27 cellular contexts compared by ENCODE assay signal in genomic region chr2:68779595-68779994, GRCh38. TPM values are rescaled to one million over a fixed set of nuclear protein-coding genes. Genes with fewer than 3 reads are reported as not detected.
DNase-seq lines count a peak whose midpoint lies in the region; ATAC-seq and TF ChIP-seq lines count a peak whose summit lies in the region.
"Had no signal": no experiment of that assay in that cellular context is flagged by ENCODE, and none has a peak within 500 bp of the region (broad histone marks: within the 10 kb centered on the region; RNA-seq: fewer than 3 reads in every experiment).

No MANE protein-coding gene starts in this region.

- H3K79me2 ChIP-seq in OCI-LY1 (ENCODE audit: insufficient read depth, low read length) = peaks cover 21% of the 10 kb centered on the region

- peak overlapping the region; percentile 54 for H3K27ac Mint-ChIP-seq in activated CD4-positive, alpha-beta T cell treated with anti-CD3 and anti-CD28 coated beads, Interleukin-2, amount 10 ng/mL, durations not matched to agents 7 days and 5 days
- H3K27ac Mint-ChIP-seq in activated naive CD8-positive, alpha-beta T cell treated with anti-CD3 and anti-CD28 coated beads, Interleukin-2, amount 50 U/mL, for 24 hours = peak overlapping the region; percentile 67
- H3K27ac Mint-ChIP-seq: H9 had no signal

- intact Hi-C loops in right cardiac atrium (cut with DNase I) = no loop called here

- H4K20me1 ChIP-seq in OCI-LY1 (ENCODE audit: insufficient read depth, low read length) = no peaks in the 10 kb centered on the region
- H4K20me1 ChIP-seq: BLaER1 had no signal

- H3K27me3 ChIP-seq in OCI-LY1 (ENCODE audit: insufficient read depth, low read length) (no peaks in the 10 kb centered on the region), neutrophil (no peaks in the 10 kb centered on the region), right cardiac atrium (ENCODE audit: control insufficient read depth, insufficient read depth) (no peaks in the 10 kb centered on the region)
- H3K27me3 ChIP-seq: BLaER1, uterus had no signal

- peaks cover 59% of the 10 kb centered on the region for H3K4me1 ChIP-seq in OCI-LY1 (ENCODE audit: insufficient read depth, low read length, severe bottlenecking)
- H3K4me1 ChIP-seq in neutrophil (ENCODE audit: control insufficient read depth in 1 of 2, insufficient read depth in 1 of 2, low read depth in 1 of 2, low read length in 1 of 2) = peaks cover 83 to 96% of the 10 kb centered on the region in 2 experiments
- H3K4me1 ChIP-seq in right cardiac atrium (ENCODE audit: control insufficient read depth, insufficient read depth, low read length) = peaks cover 7% of the 10 kb centered on the region
- H3K4me1 ChIP-seq: A549, psoas muscle, uterus had no signal

- H3K9ac ChIP-seq in OCI-LY1 (ENCODE audit: low read length) = no peak overlapping the region
- H3K9ac ChIP-seq: BLaER1 had no signal

- H3K36me3 ChIP-seq in OCI-LY1 (ENCODE audit: insufficient read depth, low read length) (peaks cover 84% of the 10 kb centered on the region), neutrophil (peaks cover 83% of the 10 kb centered on the region)
- H3K36me3 ChIP-seq: uterus had no signal

- H3K9me3 Mint-ChIP-seq in activated CD4-positive, alpha-beta T cell treated with anti-CD3 and anti-CD28 coated beads, Interleukin-2, amount 10 ng/mL, durations not matched to agents 7 days and 5 days = no peaks in the 10 kb centered on the region
- no peaks in the 10 kb centered on the region for H3K9me3 Mint-ChIP-seq in activated naive CD8-positive, alpha-beta T cell treated with anti-CD3 and anti-CD28 coated beads, Interleukin-2, amount 50 U/mL, for 24 hours
- H3K9me3 Mint-ChIP-seq: H9 had no signal

- H3K4me3 Mint-ChIP-seq in activated CD4-positive, alpha-beta T cell treated with anti-CD3 and anti-CD28 coated beads, Interleukin-2, amount 10 ng/mL, durations not matched to agents 7 days and 5 days = no peak overlapping the region
- peak overlapping the region; percentile 40 for H3K4me3 Mint-ChIP-seq in activated naive CD8-positive, alpha-beta T cell treated with anti-CD3 and anti-CD28 coated beads, Interleukin-2, amount 50 U/mL, for 24 hours
- H3K4me3 Mint-ChIP-seq: H9 had no signal

- no peaks in the 10 kb centered on the region for H3K9me2 ChIP-seq in OCI-LY1 (ENCODE audit: low read depth, low read length)

- TF ChIP-seq CTCF in OCI-LY1 (IDR thresholded peaks at IDR 0.05; ENCODE audit: low read length) (no peak), neutrophil (IDR thresholded peaks at IDR 0.05) (no peak)

- H2AFZ ChIP-seq in OCI-LY1 (ENCODE audit: low read length) = no peak overlapping the region

- H3K4me2 ChIP-seq in OCI-LY1 (ENCODE audit: low read length) = 0 out of 2 replicates have a peak overlapping the region, but pooled peaks have one; percentile 49
- H3K4me2 ChIP-seq: A549, BLaER1 had no signal

- H3F3A ChIP-seq in OCI-LY1 (ENCODE audit: insufficient read depth, low read length) = peaks cover 4% of the 10 kb centered on the region; the same call in 1 of the 2 replicates

- DNase-seq in activated CD4-positive, alpha-beta T cell treated with anti-CD3 and anti-CD28 coated beads, Interleukin-2, amount 10 ng/mL, durations not matched to agents 7 days and 5 days = no peak
- DNase-seq in activated CD4-positive, alpha-beta T cell treated with anti-CD3 and anti-CD28 coated beads, Interleukin-2, amount 50 U/mL, for 48 hours = no peak
- DNase-seq in activated naive CD8-positive, alpha-beta T cell treated with anti-CD3 and anti-CD28 coated beads, Interleukin-2, amount 50 U/mL, for 24 hours = no peak
- DNase-seq in right cardiac atrium (no peak), NCI-H1417 (lab: John Stamatoyannopoulos, UW) (no peak)
- DNase-seq: activated naive CD4-positive, alpha-beta T cell treated with anti-CD3 and anti-CD28 coated beads, Interleukin-2, amount 50 U/mL, for 16 hours; DMS153; dorsolateral prefrontal cortex; erythroblast; foreskin melanocyte; GF-D8; H9; hypothalamus; NCI-H1105; NCI-H526; psoas muscle; small intestine; stimulated activated CD4-positive, alpha-beta T cell treated with anti-CD3 and anti-CD28 coated beads, Interleukin-4, amount 100 ng/mL, for 1 hour; substantia nigra; uterus had no signal

- no peak overlapping the region for H3K4me3 ChIP-seq in OCI-LY1 (ENCODE audit: low read depth, low read length, poor library complexity, severe bottlenecking)
- H3K4me3 ChIP-seq in neutrophil (ENCODE audit: low read depth in 1 of 2, low read length in 1 of 2) = peak overlapping the region; percentile 46 to 83
- no peak overlapping the region for H3K4me3 ChIP-seq in right cardiac atrium (ENCODE audit: low read length)
- H3K4me3 ChIP-seq: A549, BLaER1, dorsolateral prefrontal cortex, psoas muscle, uterus had no signal

- no peak for ATAC-seq in activated naive CD8-positive, alpha-beta T cell treated with anti-CD3 and anti-CD28 coated beads, Interleukin-2, amount 50 U/mL, for 24 hours
- no peak for ATAC-seq in right cardiac atrium
- ATAC-seq in GM18867 (IDR thresholded peaks at IDR 0.05; ENCODE audit: unreplicated experiment) = no peak
- ATAC-seq: A549, psoas muscle had no signal

- H3K9me3 ChIP-seq in OCI-LY1 (ENCODE audit: low read length) (no peaks in the 10 kb centered on the region), neutrophil (no peaks in the 10 kb centered on the region), right cardiac atrium (ENCODE audit: control insufficient read depth, low read length) (no peaks in the 10 kb centered on the region)
- H3K9me3 ChIP-seq: A549, BLaER1, psoas muscle, uterus had no signal

- H3K27ac ChIP-seq in OCI-LY1 (ENCODE audit: low read depth, low read length, poor library complexity, severe bottlenecking) (no peak overlapping the region), neutrophil (peak overlapping the region; percentile 99), right cardiac atrium (ENCODE audit: low read length) (no peak overlapping the region)
- H3K27ac ChIP-seq: A549, BLaER1, dorsolateral prefrontal cortex, psoas muscle, uterus, VCaP had no signal

- H3K27me3 Mint-ChIP-seq in activated CD4-positive, alpha-beta T cell treated with anti-CD3 and anti-CD28 coated beads, Interleukin-2, amount 10 ng/mL, durations not matched to agents 7 days and 5 days = no peaks in the 10 kb centered on the region
- H3K27me3 Mint-ChIP-seq in activated naive CD8-positive, alpha-beta T cell treated with anti-CD3 and anti-CD28 coated beads, Interleukin-2, amount 50 U/mL, for 24 hours = no peaks in the 10 kb centered on the region

- POLR2A ChIA-PET in activated CD4-positive, alpha-beta T cell treated with anti-CD3 and anti-CD28 coated beads, Interleukin-2, amount 10 ng/mL, durations not matched to agents 7 days and 5 days (lab: Charles Lee) = interaction anchor here (0.6 kb wide), 1 partner anchor 15 kb away, joined by 4 read pairs; no protein-coding TSS in a partner anchor

- H3K4me1 Mint-ChIP-seq in activated CD4-positive, alpha-beta T cell treated with anti-CD3 and anti-CD28 coated beads, Interleukin-2, amount 10 ng/mL, durations not matched to agents 7 days and 5 days = peaks cover 51% of the 10 kb centered on the region
- peaks cover 67% of the 10 kb centered on the region for H3K4me1 Mint-ChIP-seq in activated naive CD8-positive, alpha-beta T cell treated with anti-CD3 and anti-CD28 coated beads, Interleukin-2, amount 50 U/mL, for 24 hours
- H3K4me1 Mint-ChIP-seq: H9 had no signal

- H3K36me3 Mint-ChIP-seq in activated CD4-positive, alpha-beta T cell treated with anti-CD3 and anti-CD28 coated beads, Interleukin-2, amount 10 ng/mL, durations not matched to agents 7 days and 5 days (ENCODE audit: low read depth) = peaks cover 64% of the 10 kb centered on the region
- peaks cover 64% of the 10 kb centered on the region for H3K36me3 Mint-ChIP-seq in activated naive CD8-positive, alpha-beta T cell treated with anti-CD3 and anti-CD28 coated beads, Interleukin-2, amount 50 U/mL, for 24 hours (ENCODE audit: low read depth)

- CTCF ChIA-PET in activated CD4-positive, alpha-beta T cell treated with anti-CD3 and anti-CD28 coated beads, Interleukin-2, amount 10 ng/mL, durations not matched to agents 7 days and 5 days (lab: Charles Lee) = interaction anchor here (0.6 to 1.6 kb wide), 6 partner anchors 8 to 550 kb away, joined by 3 to 5 read pairs (median 3); no protein-coding TSS in a partner anchor

RNA-seq across cellular contexts. Expression of gene ARHGAP25, which starts 45.0 kb away (rescaled TPM):
- 10 to 100 TPM; 94.9 to 97.8 TPM for total RNA-seq in activated CD4-positive, alpha-beta T cell treated with anti-CD3 and anti-CD28 coated beads, Interleukin-2, amount 10 ng/mL, durations not matched to agents 7 days and 5 days
- 1 to 10 TPM; 7.8 to 9.7 (median 9.1) TPM for total RNA-seq in right cardiac atrium
- 5.9 TPM for polyA plus RNA-seq in right cardiac atrium
- polyA plus RNA-seq: neural cell had no signal

Comparison
In these comparisons a context has a peak if more than half of its experiments do, and no peak if none do; other contexts are left out.
1. H3K4me3 ChIP-seq: peak in neutrophil (2 of 2); none in OCI-LY1 (single experiment) and right cardiac atrium (single experiment).
2. RNA of gene ARHGAP25, which starts 45.0 kb away (total RNA-seq): 94.9 to 97.8 TPM in activated CD4-positive, alpha-beta T cell treated with anti-CD3 and anti-CD28 coated beads, Interleukin-2, amount 10 ng/mL, durations not matched to agents 7 days and 5 days; 7.8 to 9.7 TPM in right cardiac atrium; every median in the first group is over 4 times any median in the second.